2 cellular contexts compared by ENCODE assay signal in the genomic region with DNA sequence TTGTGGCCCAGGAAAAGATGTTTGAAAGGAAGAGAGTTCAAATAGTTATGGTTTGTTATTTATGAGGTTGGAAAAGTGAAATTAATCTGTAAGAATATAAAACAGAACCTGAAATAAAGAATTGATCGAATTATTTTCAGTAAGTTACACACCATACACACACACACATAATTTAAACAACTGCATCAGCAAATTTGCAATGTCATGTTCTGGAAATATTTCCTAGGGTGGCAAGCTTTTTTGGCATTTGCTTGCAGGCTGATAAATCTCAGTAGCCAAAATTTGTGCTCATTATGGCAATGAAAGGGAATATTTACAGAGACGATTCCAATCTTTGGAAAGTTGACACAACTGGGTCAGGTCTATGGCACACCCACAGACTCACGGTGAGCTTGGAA.
TF ChIP-seq lines count a peak whose summit lies in the region.

No MANE protein-coding gene starts in this region.

TF ChIP-seq in SK-N-SH, 30 proteins besides CTCF, POLR2A, EP300 and RAD21:
- TF ChIP-seq RXRA (IDR thresholded peaks at IDR 0.05; ENCODE audit: borderline replicate concordance, low read depth): no peak

TF ChIP-seq in SK-N-SH treated with all-trans-retinoic acid at 6 μM for 48 hours, 23 proteins besides CTCF, POLR2A, EP300 and RAD21:
- no peak for TF ChIP-seq ARNTL (CRISPR knock-in tag; IDR thresholded peaks at IDR 0.05; ENCODE audit: borderline replicate concordance, low read depth)
- no peak for TF ChIP-seq ISL1 (CRISPR knock-in tag; IDR thresholded peaks at IDR 0.05)
- TF ChIP-seq BACH2 (CRISPR knock-in tag; IDR thresholded peaks at IDR 0.05; ENCODE audit: borderline replicate concordance): no peak
- TF ChIP-seq ZNF565 (CRISPR knock-in tag; conservative IDR thresholded peaks at IDR 0.05; ENCODE audit: low read depth): no peak
- TF ChIP-seq, protein P1, sequence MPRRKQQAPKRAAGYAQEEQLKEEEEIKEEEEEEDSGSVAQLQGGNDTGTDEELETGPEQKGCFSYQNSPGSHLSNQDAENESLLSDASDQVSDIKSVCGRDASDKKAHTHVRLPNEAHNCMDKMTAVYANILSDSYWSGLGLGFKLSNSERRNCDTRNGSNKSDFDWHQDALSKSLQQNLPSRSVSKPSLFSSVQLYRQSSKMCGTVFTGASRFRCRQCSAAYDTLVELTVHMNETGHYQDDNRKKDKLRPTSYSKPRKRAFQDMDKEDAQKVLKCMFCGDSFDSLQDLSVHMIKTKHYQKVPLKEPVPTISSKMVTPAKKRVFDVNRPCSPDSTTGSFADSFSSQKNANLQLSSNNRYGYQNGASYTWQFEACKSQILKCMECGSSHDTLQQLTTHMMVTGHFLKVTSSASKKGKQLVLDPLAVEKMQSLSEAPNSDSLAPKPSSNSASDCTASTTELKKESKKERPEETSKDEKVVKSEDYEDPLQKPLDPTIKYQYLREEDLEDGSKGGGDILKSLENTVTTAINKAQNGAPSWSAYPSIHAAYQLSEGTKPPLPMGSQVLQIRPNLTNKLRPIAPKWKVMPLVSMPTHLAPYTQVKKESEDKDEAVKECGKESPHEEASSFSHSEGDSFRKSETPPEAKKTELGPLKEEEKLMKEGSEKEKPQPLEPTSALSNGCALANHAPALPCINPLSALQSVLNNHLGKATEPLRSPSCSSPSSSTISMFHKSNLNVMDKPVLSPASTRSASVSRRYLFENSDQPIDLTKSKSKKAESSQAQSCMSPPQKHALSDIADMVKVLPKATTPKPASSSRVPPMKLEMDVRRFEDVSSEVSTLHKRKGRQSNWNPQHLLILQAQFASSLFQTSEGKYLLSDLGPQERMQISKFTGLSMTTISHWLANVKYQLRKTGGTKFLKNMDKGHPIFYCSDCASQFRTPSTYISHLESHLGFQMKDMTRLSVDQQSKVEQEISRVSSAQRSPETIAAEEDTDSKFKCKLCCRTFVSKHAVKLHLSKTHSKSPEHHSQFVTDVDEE (CRISPR knock-in tag; IDR thresholded peaks at IDR 0.05): no peak
- TF ChIP-seq, protein P2, sequence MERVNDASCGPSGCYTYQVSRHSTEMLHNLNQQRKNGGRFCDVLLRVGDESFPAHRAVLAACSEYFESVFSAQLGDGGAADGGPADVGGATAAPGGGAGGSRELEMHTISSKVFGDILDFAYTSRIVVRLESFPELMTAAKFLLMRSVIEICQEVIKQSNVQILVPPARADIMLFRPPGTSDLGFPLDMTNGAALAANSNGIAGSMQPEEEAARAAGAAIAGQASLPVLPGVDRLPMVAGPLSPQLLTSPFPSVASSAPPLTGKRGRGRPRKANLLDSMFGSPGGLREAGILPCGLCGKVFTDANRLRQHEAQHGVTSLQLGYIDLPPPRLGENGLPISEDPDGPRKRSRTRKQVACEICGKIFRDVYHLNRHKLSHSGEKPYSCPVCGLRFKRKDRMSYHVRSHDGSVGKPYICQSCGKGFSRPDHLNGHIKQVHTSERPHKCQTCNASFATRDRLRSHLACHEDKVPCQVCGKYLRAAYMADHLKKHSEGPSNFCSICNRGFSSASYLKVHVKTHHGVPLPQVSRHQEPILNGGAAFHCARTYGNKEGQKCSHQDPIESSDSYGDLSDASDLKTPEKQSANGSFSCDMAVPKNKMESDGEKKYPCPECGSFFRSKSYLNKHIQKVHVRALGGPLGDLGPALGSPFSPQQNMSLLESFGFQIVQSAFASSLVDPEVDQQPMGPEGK (CRISPR knock-in tag; IDR thresholded peaks at IDR 0.05; ENCODE audit: borderline replicate concordance): no peak
- no peak for TF ChIP-seq RARB (CRISPR knock-in tag; IDR thresholded peaks at IDR 0.05)
